9 cellular contexts compared by ENCODE assay signal in the genomic region with DNA sequence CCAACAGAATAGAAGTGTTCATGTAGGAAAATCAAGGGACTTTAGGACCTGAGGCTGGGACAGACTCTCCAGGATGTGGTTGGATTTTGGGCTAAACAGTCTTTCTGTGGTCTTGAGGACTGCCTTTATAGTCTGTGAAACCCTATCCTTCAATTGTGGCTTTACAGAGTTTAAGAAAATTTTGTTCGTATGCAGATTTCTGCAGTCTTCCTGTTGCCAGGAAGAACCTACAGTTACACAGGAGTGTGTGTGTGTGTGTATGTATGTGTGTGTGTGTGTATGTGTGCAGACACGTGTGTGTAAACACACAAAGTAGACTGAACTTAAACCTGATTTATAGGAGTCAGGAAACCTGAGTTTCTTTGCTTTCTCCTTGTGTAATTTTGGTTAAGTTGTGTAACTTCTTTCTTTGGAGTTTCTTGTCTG. TPM values are rescaled to one million over a fixed set of nuclear protein-coding genes. Genes with fewer than 3 reads are reported as not detected.
DNase-seq lines count a peak whose midpoint lies in the region; ATAC-seq and TF ChIP-seq lines count a peak whose summit lies in the region.
"Had no signal": no experiment of that assay in that cellular context is flagged by ENCODE, and none has a peak within 500 bp of the region (broad histone marks: within the 10 kb centered on the region; RNA-seq: fewer than 3 reads in every experiment).

No MANE protein-coding gene starts in this region.

- H3K36me3 ChIP-seq in HEK293 (ENCODE audit: control insufficient read depth in 2 of 2, insufficient read depth in 1 of 2, low read length in 2 of 2) = no peaks in the 10 kb centered on the region
- H3K36me3 ChIP-seq in esophagus muscularis mucosa = no peaks in the 10 kb centered on the region

- CTCF ChIA-PET in HEK293 (lab: Yijun Ruan, JAX) = no interaction called here

- H3K4me3 Mint-ChIP-seq in T-helper 1 cell treated with Interleukin-12 subunit alpha and Interleukin-12 subunit beta and Interleukin-4 antibody, amounts not matched to agents 30 μg/mL and 1 μg/mL, for 36 hours = peak overlapping the region; percentile 55

- WGBS in esophagus muscularis mucosa = 42% methylated on average over 2 of the region's 2 CpGs

- no peak for ATAC-seq in HG02973 (IDR thresholded peaks at IDR 0.05; ENCODE audit: unreplicated experiment)

- peaks cover 40% of the 10 kb centered on the region for H3K4me1 ChIP-seq in HEK293 (ENCODE audit: control insufficient read depth, insufficient read depth, low read length)
- H3K4me1 ChIP-seq in esophagus muscularis mucosa = peaks cover 33 to 53% (median 38%) of the 10 kb centered on the region in 4 donors

- no peaks in the 10 kb centered on the region for H3K9me3 Mint-ChIP-seq in T-helper 1 cell treated with Interleukin-12 subunit alpha and Interleukin-12 subunit beta and Interleukin-4 antibody, amounts not matched to agents 30 μg/mL and 1 μg/mL, for 36 hours

- DNase-seq in EH (ENCODE audit: low read depth) (peak; percentile 77), left kidney (ENCODE audit: low read depth, low spot score) (peak; percentile 73), NCI-H82 (lab: John Stamatoyannopoulos, UW) (no peak), esophagus muscularis mucosa (ENCODE audit: extremely low spot score) (no peak)
- no peak for DNase-seq in activated CD8-positive, alpha-beta memory T cell treated with anti-CD3 and anti-CD28 coated beads, Interleukin-2, amount 50 U/mL, for 48 hours
- DNase-seq: SHP77 treated with DMSO at 0.1 percent for 48 hours had no signal

- no peak for TF ChIP-seq CTCF in HEK293 (tag by site-specific recombination; IDR thresholded peaks at IDR 0.05)
- no peak for TF ChIP-seq CTCF in esophagus muscularis mucosa (IDR thresholded peaks at IDR 0.05)

- H3K27ac ChIP-seq in HEK293 (ENCODE audit: extremely low read depth, low read depth, low read length) = peak overlapping the region; percentile 27; the same call in 1 of the 2 replicates
- H3K27ac ChIP-seq in esophagus muscularis mucosa (replicated peaks in 1 of 4) = no peak overlapping the region

- TF ChIP-seq POLR2A in esophagus muscularis mucosa (IDR thresholded peaks at IDR 0.05; ENCODE audit: low read depth) = no peak

- H3K4me3 ChIP-seq in HEK293 (ENCODE audit: low read depth, low read length) (no peak overlapping the region), esophagus muscularis mucosa (no peak overlapping the region)

- peak overlapping the region; percentile 74 for H3K27ac Mint-ChIP-seq in T-helper 1 cell treated with Interleukin-12 subunit alpha and Interleukin-12 subunit beta and Interleukin-4 antibody, amounts not matched to agents 30 μg/mL and 1 μg/mL, for 36 hours

- no peaks in the 10 kb centered on the region for H3K9me3 ChIP-seq in HEK293 (ENCODE audit: control insufficient read depth, insufficient read depth, low read depth, low read length)
- no peaks in the 10 kb centered on the region for H3K9me3 ChIP-seq in esophagus muscularis mucosa

- H3K4me1 Mint-ChIP-seq in T-helper 1 cell treated with Interleukin-12 subunit alpha and Interleukin-12 subunit beta and Interleukin-4 antibody, amounts not matched to agents 30 μg/mL and 1 μg/mL, for 36 hours (ENCODE audit: low read depth) = peaks cover 58% of the 10 kb centered on the region

- intact Hi-C loops in esophagus muscularis mucosa (cut with DNase I) = no loop called here

- H3K27me3 Mint-ChIP-seq in T-helper 1 cell treated with Interleukin-12 subunit alpha and Interleukin-12 subunit beta and Interleukin-4 antibody, amounts not matched to agents 30 μg/mL and 1 μg/mL, for 36 hours (ENCODE audit: low read depth) = no peaks in the 10 kb centered on the region

- no peak for TF ChIP-seq EP300 in esophagus muscularis mucosa (IDR thresholded peaks at IDR 0.05)

- H3K27me3 ChIP-seq in esophagus muscularis mucosa = no peaks in the 10 kb centered on the region

- H3K36me3 Mint-ChIP-seq in T-helper 1 cell treated with Interleukin-12 subunit alpha and Interleukin-12 subunit beta and Interleukin-4 antibody, amounts not matched to agents 30 μg/mL and 1 μg/mL, for 36 hours (ENCODE audit: low read depth) = peaks cover 4% of the 10 kb centered on the region

- POLR2A ChIA-PET in HEK293 (lab: Yijun Ruan, JAX) = no interaction called here

TF ChIP-seq in HEK293, 187 proteins besides CTCF, POLR2A, EP300 and RAD21 (continues in another document):
- TF ChIP-seq ZNF266 (tag by site-specific recombination; IDR thresholded peaks at IDR 0.05; ENCODE audit: low read depth) (no peak), ZBTB49 (tag by site-specific recombination; IDR thresholded peaks at IDR 0.05; ENCODE audit: low read depth) (no peak), PRDM10 (tag by site-specific recombination; IDR thresholded peaks at IDR 0.05) (no peak), GLIS2 (tag by site-specific recombination; IDR thresholded peaks at IDR 0.05) (no peak), ZIC2 (tag by site-specific recombination; IDR thresholded peaks at IDR 0.05) (no peak), ZNF404 (tag by site-specific recombination; IDR thresholded peaks at IDR 0.05) (no peak), ZBTB48 (tag by site-specific recombination; IDR thresholded peaks at IDR 0.05) (no peak), RBAK (tag by site-specific recombination; IDR thresholded peaks at IDR 0.05) (no peak), ZSCAN30 (tag by site-specific recombination; IDR thresholded peaks at IDR 0.05) (no peak), ZBTB20 (tag by site-specific recombination; IDR thresholded peaks at IDR 0.05) (peak; percentile 49; the same call in 1 of the 2 replicates), ZNF621 (tag by site-specific recombination; IDR thresholded peaks at IDR 0.05) (no peak), ZNF701 (tag by site-specific recombination; IDR thresholded peaks at IDR 0.05) (no peak)
- TF ChIP-seq, protein P1, sequence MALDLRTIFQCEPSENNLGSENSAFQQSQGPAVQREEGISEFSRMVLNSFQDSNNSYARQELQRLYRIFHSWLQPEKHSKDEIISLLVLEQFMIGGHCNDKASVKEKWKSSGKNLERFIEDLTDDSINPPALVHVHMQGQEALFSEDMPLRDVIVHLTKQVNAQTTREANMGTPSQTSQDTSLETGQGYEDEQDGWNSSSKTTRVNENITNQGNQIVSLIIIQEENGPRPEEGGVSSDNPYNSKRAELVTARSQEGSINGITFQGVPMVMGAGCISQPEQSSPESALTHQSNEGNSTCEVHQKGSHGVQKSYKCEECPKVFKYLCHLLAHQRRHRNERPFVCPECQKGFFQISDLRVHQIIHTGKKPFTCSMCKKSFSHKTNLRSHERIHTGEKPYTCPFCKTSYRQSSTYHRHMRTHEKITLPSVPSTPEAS (tag by site-specific recombination; IDR thresholded peaks at IDR 0.05) = peak; percentile 78
- TF ChIP-seq, protein P2, sequence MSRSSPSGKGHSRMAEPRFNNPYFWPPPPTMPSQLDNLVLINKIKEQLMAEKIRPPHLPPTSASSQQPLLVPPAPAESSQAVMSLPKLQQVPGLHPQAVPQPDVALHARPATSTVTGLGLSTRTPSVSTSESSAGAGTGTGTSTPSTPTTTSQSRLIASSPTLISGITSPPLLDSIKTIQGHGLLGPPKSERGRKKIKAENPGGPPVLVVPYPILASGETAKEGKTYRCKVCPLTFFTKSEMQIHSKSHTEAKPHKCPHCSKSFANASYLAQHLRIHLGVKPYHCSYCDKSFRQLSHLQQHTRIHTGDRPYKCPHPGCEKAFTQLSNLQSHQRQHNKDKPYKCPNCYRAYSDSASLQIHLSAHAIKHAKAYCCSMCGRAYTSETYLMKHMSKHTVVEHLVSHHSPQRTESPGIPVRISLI (tag by site-specific recombination; IDR thresholded peaks at IDR 0.05) = no peak

RNA-seq across cellular contexts. Expression of gene NEK7, which starts 22.8 kb away (rescaled TPM):
- total RNA-seq in esophagus muscularis mucosa = 100 to 1,000 TPM; 110 to 196 (median 158) TPM

Comparison
In these comparisons a context has a peak if more than half of its experiments do, and no peak if none do; other contexts are left out.
1. DNase-seq: peak in EH (single experiment) and left kidney (single experiment); none in NCI-H82 (single experiment), esophagus muscularis mucosa (single experiment) and activated CD8-positive, alpha-beta memory T cell treated with anti-CD3 and anti-CD28 coated beads, Interleukin-2, amount 50 U/mL, for 48 hours (single experiment).